ENCODE assay signal across 8 cellular contexts in genomic region chr17:63775420-63775819, GRCh38. TPM values are rescaled to one million over a fixed set of nuclear protein-coding genes. Genes with fewer than 3 reads are reported as not detected.
DNase-seq lines count a peak whose midpoint lies in the region; ATAC-seq, FAIRE-seq and TF ChIP-seq lines count a peak whose summit lies in the region.

No MANE protein-coding gene starts in this region.

- no peaks in the 10 kb centered on the region for H3K27me3 ChIP-seq in heart right ventricle
- H3K27me3 ChIP-seq in K562 (ENCODE audit: control insufficient read depth in 2 of 2, insufficient read depth in 2 of 2, low read length in 2 of 2): no peaks in the 10 kb centered on the region
- no peaks in the 10 kb centered on the region for H3K27me3 ChIP-seq in vagina

- CTCF ChIA-PET in K562 (lab: Yijun Ruan, JAX; ENCODE audit: low intra/inter-chr PET ratio): no interaction called here

- no peak; the same call in 1 of the 2 replicates for TF ChIP-seq POLR2A in K562 (conservative IDR thresholded peaks at IDR 0.05)
- no peak for TF ChIP-seq POLR2A in vagina (IDR thresholded peaks at IDR 0.05)

- peaks cover 24% of the 10 kb centered on the region for H4K20me1 ChIP-seq in K562 (replicated peaks; ENCODE audit: control insufficient read depth, insufficient read depth, low read length)

- 17 to 26% methylated on average over 8 of the region's 8 CpGs for WGBS in heart right ventricle, 2 donors
- WGBS in K562 (ENCODE audit: insufficient coverage, low coverage, missing lambda C conversion rate): 0% methylated on average over 8 of the region's 8 CpGs

- H3K4me3 ChIP-seq in heart right ventricle: peak overlapping the region; percentile 67 to 99 (median 92)
- H3K4me3 ChIP-seq in K562: peak overlapping the region; percentile 84
- peak overlapping the region; percentile 70 to 73 for H3K4me3 ChIP-seq in vagina

- intact Hi-C loops in heart right ventricle (cut with DNase I) (loop anchor here in 4 of 10 donors (5.0 to 10.0 kb wide), 3 partner anchors 42 to 52 kb away; partner anchors contain the start of genes FTSJ3 (in 3 of the 4) and PSMC5 (in 3 of the 4)), Right ventricle myocardium inferior (cut with DNase I) (no loop called here), K562 (cut with micrococcal nuclease) (loop anchor here (10.0 kb wide), 1 partner anchor 369 kb away; no protein-coding TSS in a partner anchor), vagina (cut with DNase I) (no loop called here)

- H3K9me3 ChIP-seq in heart right ventricle (no peaks in the 10 kb centered on the region), K562 (replicated peaks; ENCODE audit: control insufficient read depth, insufficient read depth, low read depth, low read length) (no peaks in the 10 kb centered on the region), vagina (no peaks in the 10 kb centered on the region)

- H3K9me1 ChIP-seq in K562 (ENCODE audit: control insufficient read depth, insufficient read depth, low read length): no peaks in the 10 kb centered on the region

- H2AFZ ChIP-seq in K562 (ENCODE audit: low read depth, low read length): no peak overlapping the region

- DNase-seq in heart right ventricle (no peak), Right ventricle myocardium inferior (ENCODE audit: missing footprints) (no peak), K562 (ENCODE audit: extremely low read depth in 1 of 4, low spot score in 3 of 4) (peak in 2 of 4 experiments; percentile 43 to 70), lung microvascular endothelial cell (ENCODE audit: low read depth in 2 of 2) (peak; percentile 8 to 11), vagina (ENCODE audit: extremely low spot score in 2 of 2) (no peak), HPDE6-E6E7 (ENCODE audit: extremely low spot score) (no peak)

- no peak for TF ChIP-seq RAD21 in K562 (CRISPR knock-in tag; conservative IDR thresholded peaks at IDR 0.05 in 1 of 2, IDR thresholded peaks at IDR 0.05 in 1 of 2)

- TF ChIP-seq EP300 in K562 (IDR thresholded peaks at IDR 0.05; ENCODE audit: low read length): no peak

- H3K9ac ChIP-seq in K562 (ENCODE audit: insufficient read depth in 1 of 2, low read depth in 2 of 2, low read length in 2 of 2): peak overlapping the region; percentile 87 to 99

- no peak for TF ChIP-seq CTCF in heart right ventricle (IDR thresholded peaks at IDR 0.05)
- no peak for TF ChIP-seq CTCF in K562 (IDR thresholded peaks at IDR 0.05 in 2 of 3, conservative IDR thresholded peaks at IDR 0.05 in 1 of 3; ENCODE audit: insufficient read depth in 2 of 3, low read depth in 1 of 3, low read length in 3 of 3)
- no peak for TF ChIP-seq CTCF in vagina (IDR thresholded peaks at IDR 0.05)

- H3K27ac ChIP-seq in heart right ventricle (peak overlapping the region in 5 of 10 donors; percentile 96 to 99 (median 98)), K562 (ENCODE audit: extremely low read depth, low read depth, low read length) (peak overlapping the region; percentile 99), vagina (peak overlapping the region; percentile 89)

- no TSS peak for BruUV-seq in K562 (replicated peaks; lab: Mats Ljungman, UMichigan)

- POLR2A ChIA-PET in K562 (lab: Yijun Ruan, JAX): interaction anchor here (0.6 to 5.4 kb wide), 12 partner anchors 8 to 73 kb away, joined by 3 to 82 read pairs (median 6); partner anchors contain the start of genes FTSJ3 and STRADA

- peaks cover 0 to 50% (median 0%) of the 10 kb centered on the region in 9 donors for H3K36me3 ChIP-seq in heart right ventricle
- peaks cover 51% of the 10 kb centered on the region for H3K36me3 ChIP-seq in K562 (ENCODE audit: control insufficient read depth, insufficient read depth, low read length)
- H3K36me3 ChIP-seq in vagina: peaks cover 0 to 3% of the 10 kb centered on the region in 2 donors

- H3K4me2 ChIP-seq in K562 (ENCODE audit: insufficient read depth, low read length): peak overlapping the region; percentile 92

- in situ Hi-C loops in K562 (cut with MboI): no loop called here

- peaks cover 96% of the 10 kb centered on the region for H3K79me2 ChIP-seq in K562 (ENCODE audit: control insufficient read depth, insufficient read depth, low read length)

- peak; percentile 51 for FAIRE-seq in K562 (lab: Jason Lieb, UNC)

- H3K4me1 ChIP-seq in heart right ventricle (peaks cover 0 to 74% (median 60%) of the 10 kb centered on the region in 9 donors), K562 (replicated peaks in 1 of 2; ENCODE audit: control insufficient read depth in 2 of 2, insufficient read depth in 2 of 2, low read length in 2 of 2) (peaks cover 3 to 16% of the 10 kb centered on the region in 2 experiments), vagina (peaks cover 65% of the 10 kb centered on the region)

- no peak for ATAC-seq in heart right ventricle
- no peak for ATAC-seq in Right ventricle myocardium inferior
- 0 out of 3 replicates have a peak, but pooled peaks have one; percentile 4 for ATAC-seq in K562
- no peak for ATAC-seq in GM19324 (IDR thresholded peaks at IDR 0.05; ENCODE audit: low FRiP score, unreplicated experiment)
- ATAC-seq in GM18909 (IDR thresholded peaks at IDR 0.05; ENCODE audit: poor library complexity, unreplicated experiment): no peak

RNA-seq across cellular contexts. Expression of gene DDX42, which starts 1.4 kb away (rescaled TPM):
- total RNA-seq in heart right ventricle: 10 to 100 TPM; 54.8 to 69.9 (median 65.0) TPM
- polyA plus RNA-seq in heart right ventricle: 10 to 100 TPM; 27.7 to 56.4 TPM
- 45.9 TPM for total RNA-seq in Right ventricle myocardium inferior
- total RNA-seq in K562 (2011; cell fraction: chromatin; rRNA removed; ENCODE audit: low replicate concordance): 286 and 625 TPM in 2 replicates
- total RNA-seq in K562 (2011; cell fraction: nucleolus; rRNA removed): 95.6 and 105 TPM in 2 replicates
- total RNA-seq in K562 (2011; cell fraction: nucleoplasm; rRNA removed): 194 and 282 TPM in 2 replicates
- 54.0 and 65.1 TPM in 2 replicates for total RNA-seq in K562 (2014; rRNA removed)
- total RNA-seq in K562 (2014; rRNA removed; fragmentation: Illumina TruSeq; extraction: Trizol): 74.6 and 82.9 TPM in 2 replicates
- 80.9 and 87.6 TPM in 2 replicates for total RNA-seq in K562 (2015; rRNA removed; fragmentation: Illumina TruSeq; extraction: Trizol)
- 92.0 and 93.7 TPM in 2 replicates for total RNA-seq in K562 (2021)
- polyA plus RNA-seq in K562 (2011; rRNA removed): 121 and 149 TPM in 2 replicates
- polyA plus RNA-seq in K562 (2011; cell fraction: cytosol; rRNA removed): 26.3 and 46.1 TPM in 2 replicates
- 277 and 361 TPM in 2 replicates for polyA plus RNA-seq in K562 (2011; cell fraction: nucleus; rRNA removed)
- polyA plus RNA-seq in K562 (2012): 76.8 and 90.5 TPM in 2 replicates
- polyA plus RNA-seq in K562 (2014; fragmentation: Illumina TruSeq; extraction: Trizol): 128 and 133 TPM in 2 replicates
- 10 to 100 TPM; 16.5 to 28.4 TPM for polyA plus RNA-seq in K562 (2014; fragmentation: Nextera tagmentation; extraction: Ambion mirVana)
- 110 and 127 TPM in 2 replicates for polyA plus RNA-seq in K562 (2014; rRNA removed)
- polyA minus RNA-seq in K562 (2011; rRNA and poly(A)+ RNA removed): 144 and 149 TPM in 2 replicates
- 49.8 and 56.9 TPM in 2 replicates for polyA minus RNA-seq in K562 (2011; cell fraction: cytosol; rRNA and poly(A)+ RNA removed)
- 82.4 and 167 TPM in 2 replicates for polyA minus RNA-seq in K562 (2011; cell fraction: nucleus; rRNA and poly(A)+ RNA removed)
- 36.6 and 45.2 TPM in 2 replicates for total RNA-seq in lung microvascular endothelial cell
- 121 TPM for total RNA-seq in vagina

RNA-seq across cellular contexts. Expression of gene CCDC47, which starts 2.0 kb away (rescaled TPM):
- total RNA-seq in heart right ventricle (100 to 1,000 TPM in 3 of 10 donors, 10 to 100 TPM in 7; 76.7 to 153 (median 90.6) TPM), Right ventricle myocardium inferior (90.5 TPM), K562 (2014; rRNA removed) (97.4 and 106 TPM in 2 replicates), K562 (2014; rRNA removed; fragmentation: Illumina TruSeq; extraction: Trizol) (135 and 153 TPM in 2 replicates), K562 (2015; rRNA removed; fragmentation: Illumina TruSeq; extraction: Trizol) (135 and 138 TPM in 2 replicates), K562 (2021) (104 and 118 TPM in 2 replicates), lung microvascular endothelial cell (59.5 and 91.3 TPM in 2 replicates), vagina (66.5 TPM)
- polyA plus RNA-seq in heart right ventricle (10 to 100 TPM; 32.0 to 86.7 TPM), K562 (2011; rRNA removed) (91.4 and 138 TPM in 2 replicates), K562 (2014; fragmentation: Illumina TruSeq; extraction: Trizol) (142 and 162 TPM in 2 replicates), K562 (2014; fragmentation: Nextera tagmentation; extraction: Ambion mirVana) (10 to 100 TPM; 15.5 to 20.5 TPM), K562 (2014; rRNA removed) (122 and 125 TPM in 2 replicates)
- 103 and 222 TPM in 2 replicates for total RNA-seq in K562 (2011; cell fraction: chromatin; rRNA removed; ENCODE audit: low replicate concordance)
- total RNA-seq in K562 (2011; cell fraction: nucleolus; rRNA removed): 69.7 and 88.4 TPM in 2 replicates
- 122 and 142 TPM in 2 replicates for total RNA-seq in K562 (2011; cell fraction: nucleoplasm; rRNA removed)
- polyA plus RNA-seq in K562 (2011; cell fraction: cytosol; rRNA removed): 24.9 and 47.4 TPM in 2 replicates
- polyA plus RNA-seq in K562 (2011; cell fraction: nucleus; rRNA removed): 27.4 and 34.6 TPM in 2 replicates
- polyA plus RNA-seq in K562 (2012): 76.4 and 96.4 TPM in 2 replicates
- polyA minus RNA-seq in K562 (2011; rRNA and poly(A)+ RNA removed): 174 and 206 TPM in 2 replicates
- polyA minus RNA-seq in K562 (2011; cell fraction: cytosol; rRNA and poly(A)+ RNA removed): 41.3 and 67.3 TPM in 2 replicates
- polyA minus RNA-seq in K562 (2011; cell fraction: nucleus; rRNA and poly(A)+ RNA removed): 19.8 and 35.3 TPM in 2 replicates

RNA-seq across cellular contexts. Expression of gene STRADA, which starts 33.8 kb away (rescaled TPM):
- total RNA-seq in heart right ventricle: 10 to 100 TPM; 12.2 to 19.0 (median 17.7) TPM
- 10 to 100 TPM; 15.7 to 30.0 TPM for polyA plus RNA-seq in heart right ventricle
- 13.3 TPM for total RNA-seq in Right ventricle myocardium inferior
- 114 and 163 TPM in 2 replicates for total RNA-seq in K562 (2011; cell fraction: chromatin; rRNA removed; ENCODE audit: low replicate concordance)
- 45.9 and 52.5 TPM in 2 replicates for total RNA-seq in K562 (2011; cell fraction: nucleolus; rRNA removed)
- 91.0 and 162 TPM in 2 replicates for total RNA-seq in K562 (2011; cell fraction: nucleoplasm; rRNA removed)
- 10.6 and 12.9 TPM in 2 replicates for total RNA-seq in K562 (2014; rRNA removed)
- 19.4 and 21.5 TPM in 2 replicates for total RNA-seq in K562 (2014; rRNA removed; fragmentation: Illumina TruSeq; extraction: Trizol)
- total RNA-seq in K562 (2015; rRNA removed; fragmentation: Illumina TruSeq; extraction: Trizol): 18.7 and 20.5 TPM in 2 replicates
- total RNA-seq in K562 (2021): 21.2 and 22.5 TPM in 2 replicates
- polyA plus RNA-seq in K562 (2011; rRNA removed): 33.0 and 46.3 TPM in 2 replicates
- polyA plus RNA-seq in K562 (2011; cell fraction: cytosol; rRNA removed): 24.1 and 25.3 TPM in 2 replicates
- 88.9 and 93.8 TPM in 2 replicates for polyA plus RNA-seq in K562 (2011; cell fraction: nucleus; rRNA removed)
- 26.8 and 31.1 TPM in 2 replicates for polyA plus RNA-seq in K562 (2012)
- 28.9 and 30.4 TPM in 2 replicates for polyA plus RNA-seq in K562 (2014; fragmentation: Illumina TruSeq; extraction: Trizol)
- 10 to 100 TPM in 1 of 2 experiments, 1 to 10 TPM in 1; 6.6 to 12.5 TPM for polyA plus RNA-seq in K562 (2014; fragmentation: Nextera tagmentation; extraction: Ambion mirVana)
- polyA plus RNA-seq in K562 (2014; rRNA removed): 19.6 and 20.2 TPM in 2 replicates
- polyA minus RNA-seq in K562 (2011; rRNA and poly(A)+ RNA removed): 36.9 and 43.2 TPM in 2 replicates
- polyA minus RNA-seq in K562 (2011; cell fraction: cytosol; rRNA and poly(A)+ RNA removed): 8.1 and 13.3 TPM in 2 replicates
- 21.5 and 34.3 TPM in 2 replicates for polyA minus RNA-seq in K562 (2011; cell fraction: nucleus; rRNA and poly(A)+ RNA removed)
- 15.3 and 29.0 TPM in 2 replicates for total RNA-seq in lung microvascular endothelial cell
- 19.4 TPM for total RNA-seq in vagina

RNA-seq across cellular contexts. Expression of gene PSMC5, which starts 51.8 kb away (rescaled TPM):
- total RNA-seq in heart right ventricle (100 to 1,000 TPM in 9 of 10 donors, 10 to 100 TPM in 1; 92.9 to 153 (median 119) TPM), Right ventricle myocardium inferior (145 TPM), K562 (2014; rRNA removed) (89.2 and 115 TPM in 2 replicates), K562 (2014; rRNA removed; fragmentation: Illumina TruSeq; extraction: Trizol) (106 and 108 TPM in 2 replicates), K562 (2015; rRNA removed; fragmentation: Illumina TruSeq; extraction: Trizol) (110 and 114 TPM in 2 replicates), K562 (2021) (140 and 161 TPM in 2 replicates), lung microvascular endothelial cell (59.9 and 70.6 TPM in 2 replicates), vagina (92.3 TPM)
- polyA plus RNA-seq in heart right ventricle (100 to 1,000 TPM; 161 to 228 TPM), K562 (2011; rRNA removed) (138 and 200 TPM in 2 replicates), K562 (2014; fragmentation: Illumina TruSeq; extraction: Trizol) (181 and 184 TPM in 2 replicates), K562 (2014; fragmentation: Nextera tagmentation; extraction: Ambion mirVana) (100 to 1,000 TPM; 159 to 393 TPM), K562 (2014; rRNA removed) (247 and 261 TPM in 2 replicates)
- 149 and 229 TPM in 2 replicates for total RNA-seq in K562 (2011; cell fraction: chromatin; rRNA removed; ENCODE audit: low replicate concordance)
- total RNA-seq in K562 (2011; cell fraction: nucleolus; rRNA removed): 136 and 141 TPM in 2 replicates
- 117 and 138 TPM in 2 replicates for total RNA-seq in K562 (2011; cell fraction: nucleoplasm; rRNA removed)
- polyA plus RNA-seq in K562 (2011; cell fraction: cytosol; rRNA removed): 136 and 152 TPM in 2 replicates
- polyA plus RNA-seq in K562 (2011; cell fraction: nucleus; rRNA removed): 155 and 167 TPM in 2 replicates
- polyA plus RNA-seq in K562 (2012): 137 and 204 TPM in 2 replicates
- polyA minus RNA-seq in K562 (2011; rRNA and poly(A)+ RNA removed): 260 and 357 TPM in 2 replicates
- polyA minus RNA-seq in K562 (2011; cell fraction: cytosol; rRNA and poly(A)+ RNA removed): 83.3 and 103 TPM in 2 replicates
- 64.4 and 99.7 TPM in 2 replicates for polyA minus RNA-seq in K562 (2011; cell fraction: nucleus; rRNA and poly(A)+ RNA removed)

RNA-seq across cellular contexts. Expression of gene FTSJ3, which starts 52.0 kb away (rescaled TPM):
- total RNA-seq in heart right ventricle: 10 to 100 TPM; 17.5 to 43.0 (median 28.4) TPM
- polyA plus RNA-seq in heart right ventricle: 10 to 100 TPM; 14.0 to 29.9 TPM
- 34.2 TPM for total RNA-seq in Right ventricle myocardium inferior
- 162 and 231 TPM in 2 replicates for total RNA-seq in K562 (2011; cell fraction: chromatin; rRNA removed; ENCODE audit: low replicate concordance)
- total RNA-seq in K562 (2011; cell fraction: nucleolus; rRNA removed): 125 and 132 TPM in 2 replicates
- 98.4 and 106 TPM in 2 replicates for total RNA-seq in K562 (2011; cell fraction: nucleoplasm; rRNA removed)
- total RNA-seq in K562 (2014; rRNA removed): 54.9 and 65.6 TPM in 2 replicates
- total RNA-seq in K562 (2014; rRNA removed; fragmentation: Illumina TruSeq; extraction: Trizol): 50.1 and 54.0 TPM in 2 replicates
- total RNA-seq in K562 (2015; rRNA removed; fragmentation: Illumina TruSeq; extraction: Trizol): 60.7 and 62.2 TPM in 2 replicates
- 46.1 and 51.8 TPM in 2 replicates for total RNA-seq in K562 (2021)
- polyA plus RNA-seq in K562 (2011; rRNA removed): 36.0 and 42.1 TPM in 2 replicates
- 33.3 and 42.2 TPM in 2 replicates for polyA plus RNA-seq in K562 (2011; cell fraction: cytosol; rRNA removed)
- 46.6 and 60.4 TPM in 2 replicates for polyA plus RNA-seq in K562 (2011; cell fraction: nucleus; rRNA removed)
- 23.3 and 47.3 TPM in 2 replicates for polyA plus RNA-seq in K562 (2012)
- 52.6 and 56.6 TPM in 2 replicates for polyA plus RNA-seq in K562 (2014; fragmentation: Illumina TruSeq; extraction: Trizol)
- polyA plus RNA-seq in K562 (2014; fragmentation: Nextera tagmentation; extraction: Ambion mirVana): 10 to 100 TPM; 18.0 to 49.3 TPM
- polyA plus RNA-seq in K562 (2014; rRNA removed): 48.5 and 52.4 TPM in 2 replicates
- polyA minus RNA-seq in K562 (2011; rRNA and poly(A)+ RNA removed): 51.5 and 77.3 TPM in 2 replicates
- 20.1 and 38.2 TPM in 2 replicates for polyA minus RNA-seq in K562 (2011; cell fraction: cytosol; rRNA and poly(A)+ RNA removed)
- 56.4 and 69.9 TPM in 2 replicates for polyA minus RNA-seq in K562 (2011; cell fraction: nucleus; rRNA and poly(A)+ RNA removed)
- total RNA-seq in lung microvascular endothelial cell: 51.4 and 59.9 TPM in 2 replicates
- total RNA-seq in vagina: 44.7 TPM

Comparison
In these comparisons a context has a peak if more than half of its experiments do, and no peak if none do; other contexts are left out.
1. DNase-seq: peak in lung microvascular endothelial cell (2 of 2); none in heart right ventricle (0 of 2), Right ventricle myocardium inferior (single experiment), vagina (0 of 2) and HPDE6-E6E7 (single experiment).
2. Peak in every context shown above with its lines, with median percentiles within 50 percentile points of each other: H3K4me3 ChIP-seq.